22 cellular contexts compared by ENCODE assay signal in the genomic region with DNA sequence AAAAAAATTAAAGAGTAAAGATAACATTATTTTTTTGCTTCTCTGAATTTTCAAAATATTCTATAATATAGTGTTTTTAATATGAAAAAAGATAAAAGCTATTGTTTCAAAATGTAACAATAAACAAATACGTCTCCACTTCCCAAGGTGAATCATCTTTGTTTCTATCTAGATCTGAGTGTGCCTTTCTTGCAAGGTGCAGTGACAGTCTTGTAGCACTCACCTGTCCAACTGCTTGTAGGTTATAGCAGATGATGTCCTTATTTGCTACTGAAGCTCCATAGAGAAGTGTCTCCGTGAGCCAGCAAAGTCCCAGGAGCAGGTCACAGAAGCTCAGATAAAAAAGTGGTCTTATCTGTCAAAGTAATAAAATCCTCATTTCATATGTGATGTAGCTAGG. TPM values are rescaled to one million over a fixed set of nuclear protein-coding genes. Genes with fewer than 3 reads are reported as not detected.
DNase-seq lines count a peak whose midpoint lies in the region; ATAC-seq, FAIRE-seq and TF ChIP-seq lines count a peak whose summit lies in the region.
"Had no signal": no experiment of that assay in that cellular context is flagged by ENCODE, and none has a peak within 500 bp of the region (broad histone marks: within the 10 kb centered on the region; RNA-seq: fewer than 3 reads in every experiment).

No MANE protein-coding gene starts in this region.

- no TSS peak for BruUV-seq in GM12878 (replicated peaks; lab: Mats Ljungman, UMichigan)

- H3K4me1 ChIP-seq in Karpas-422 (ENCODE audit: low read length) (peaks cover 50% of the 10 kb centered on the region), GM12878 (ENCODE audit: control insufficient read depth, insufficient read depth, low read length) (peaks cover 32% of the 10 kb centered on the region), uterus (no peaks in the 10 kb centered on the region)
- H3K4me1 ChIP-seq: neural progenitor cell, sigmoid colon had no signal

- no peak for TF ChIP-seq RAD21 in GM12878 (IDR thresholded peaks at IDR 0.05; ENCODE audit: insufficient read depth, low read depth, low read length)

- peak overlapping the region; percentile 97 for H3K27ac ChIP-seq in Karpas-422 (ENCODE audit: low read length)
- no peak overlapping the region for H3K27ac ChIP-seq in GM12878 (ENCODE audit: control insufficient read depth, insufficient read depth)
- no peak overlapping the region for H3K27ac ChIP-seq in uterus
- H3K27ac ChIP-seq: coronary artery, neural progenitor cell, sigmoid colon had no signal

- intact Hi-C loops in GM12878 (cut with micrococcal nuclease; ENCODE audit: unreplicated experiment), result loop anchor here (5.0 kb wide), 1 partner anchor 44 kb away; no protein-coding TSS in a partner anchor
- intact Hi-C loops in uterus (cut with DNase I; ENCODE audit: low total_unique reads), result no loop called here

- FAIRE-seq in GM12878 (lab: Jason Lieb, UNC), result no peak
- FAIRE-seq: bronchial epithelial cell, GM12891, keratinocyte had no signal

- ATAC-seq in activated naive CD4-positive, alpha-beta T cell treated with anti-CD3 and anti-CD28 coated beads, Interleukin-2, amount 50 U/mL, for 72 hours, result peak; percentile 23 to 47
- ATAC-seq in GM12878, result no peak
- ATAC-seq in HG02852 (IDR thresholded peaks at IDR 0.05; ENCODE audit: unreplicated experiment), result no peak

- no peaks in the 10 kb centered on the region for H3K9me3 Mint-ChIP-seq in activated naive CD4-positive, alpha-beta T cell treated with anti-CD3 and anti-CD28 coated beads, Interleukin-2, amount 50 U/mL, for 72 hours
- H3K9me3 Mint-ChIP-seq: neural progenitor cell had no signal

- H3K36me3 Mint-ChIP-seq in activated naive CD4-positive, alpha-beta T cell treated with anti-CD3 and anti-CD28 coated beads, Interleukin-2, amount 50 U/mL, for 72 hours, result peaks cover 0 to 11% of the 10 kb centered on the region in 2 donors

- no peak overlapping the region for H3K9ac ChIP-seq in Karpas-422 (ENCODE audit: low read length)
- H3K9ac ChIP-seq in GM12878 (ENCODE audit: control insufficient read depth, insufficient read depth, low read length), result no peak overlapping the region
- H3K9ac ChIP-seq: neural progenitor cell had no signal

- H4K20me1 ChIP-seq in Karpas-422 (ENCODE audit: insufficient read depth, low read depth, low read length) (no peaks in the 10 kb centered on the region), GM12878 (ENCODE audit: control insufficient read depth, insufficient read depth) (no peaks in the 10 kb centered on the region)

- H3K9me2 ChIP-seq in Karpas-422 (replicated peaks; ENCODE audit: insufficient read depth, low read length), result no peaks in the 10 kb centered on the region

- H3K36me3 ChIP-seq in Karpas-422 (ENCODE audit: insufficient read depth, low read length) (no peaks in the 10 kb centered on the region; the same call in 1 of the 2 replicates), GM12878 (ENCODE audit: control insufficient read depth in 2 of 2, insufficient read depth in 2 of 2, low read length in 1 of 2) (no peaks in the 10 kb centered on the region), uterus (no peaks in the 10 kb centered on the region)
- H3K36me3 ChIP-seq: neural progenitor cell had no signal

- H3K4me2 ChIP-seq in Karpas-422 (ENCODE audit: low read depth, low read length, poor library complexity, severe bottlenecking) (no peak overlapping the region), GM12878 (ENCODE audit: control insufficient read depth, insufficient read depth) (peak overlapping the region; percentile 71)
- H3K4me2 ChIP-seq: neural progenitor cell had no signal

- TF ChIP-seq POLR2A in GM12878 (IDR thresholded peaks at IDR 0.05; ENCODE audit: low read depth, low read length), result no peak
- TF ChIP-seq POLR2A in uterus (IDR thresholded peaks at IDR 0.05), result no peak

- H3K27me3 ChIP-seq in Karpas-422 (ENCODE audit: low read length) (no peaks in the 10 kb centered on the region), GM12878 (replicated peaks in 1 of 2; ENCODE audit: control insufficient read depth in 2 of 2, insufficient read depth in 2 of 2, low read length in 1 of 2) (no peaks in the 10 kb centered on the region), uterus (no peaks in the 10 kb centered on the region)
- H3K27me3 ChIP-seq: neural progenitor cell, sigmoid colon had no signal

- H3K9me3 ChIP-seq in Karpas-422 (ENCODE audit: low read length) (no peaks in the 10 kb centered on the region), GM12878 (replicated peaks; ENCODE audit: control insufficient read depth, insufficient read depth, low read length) (no peaks in the 10 kb centered on the region), uterus (no peaks in the 10 kb centered on the region)
- H3K9me3 ChIP-seq: Caco-2, sigmoid colon had no signal

- POLR2A ChIA-PET in GM12878 (lab: Charles Lee), result interaction anchor here (0.7 to 2.1 kb wide), 3 partner anchors 12 to 27 kb away, joined by 3 to 6 read pairs (median 3); no protein-coding TSS in a partner anchor

- no peak for DNase-seq in activated naive CD4-positive, alpha-beta T cell treated with anti-CD3 and anti-CD28 coated beads, Interleukin-2, amount 50 U/mL, for 72 hours (ENCODE audit: low spot score in 2 of 2)
- no peak for DNase-seq in activated naive CD4-positive, alpha-beta T cell treated with anti-CD3 and anti-CD28 coated beads, Interleukin-2, amount 50 U/mL, for 16 hours
- no peak for DNase-seq in Karpas-422
- no peak for DNase-seq in GM12878 (ENCODE audit: low read depth, low spot score)
- no peak for DNase-seq in stimulated activated CD4-positive, alpha-beta T cell treated with anti-CD3 and anti-CD28 coated beads, Interleukin-1b, Interleukin-23, amount 100 ng/mL, for 48 hours
- no peak for DNase-seq in uterus
- DNase-seq: activated CD4-positive, alpha-beta T cell treated with anti-CD3 and anti-CD28 coated beads for 48 hours; amniotic stem cell; Caco-2; DND-41; Kasumi-1; NCI-H1694 treated with DMSO at 0.1 percent for 48 hours; NCI-H526 treated with DMSO at 0.1 percent for 48 hours; posterior cingulate gyrus; sigmoid colon; stimulated activated CD4-positive, alpha-beta T cell treated with anti-CD3 and anti-CD28 coated beads, Interleukin-15, amount 100 ng/mL, for 24 hours had no signal

- TF ChIP-seq CTCF in GM12878 (IDR thresholded peaks at IDR 0.05 in 2 of 3, conservative IDR thresholded peaks at IDR 0.05 in 1 of 3; ENCODE audit: control insufficient read depth in 2 of 3, extremely low read depth in 1 of 3, insufficient read depth in 1 of 3, low read depth in 3 of 3, low read length in 3 of 3) (no peak), uterus (IDR thresholded peaks at IDR 0.05) (no peak)

- H3K4me3 ChIP-seq in Karpas-422 (ENCODE audit: low read length) (no peak overlapping the region), GM12878 (no peak overlapping the region), uterus (no peak overlapping the region)
- H3K4me3 ChIP-seq: coronary artery, neural progenitor cell, sigmoid colon had no signal

- SMC1A ChIA-PET in GM12878 (lab: Charles Lee; ENCODE audit: uncharacterized antibody, unreplicated experiment), result interaction anchor here (0.7 to 4.9 kb wide), 7 partner anchors 10 to 292 kb away, joined by 3 to 51 read pairs (median 3); a partner anchor contains a TSS

- RAD21 ChIA-PET in GM12878 (lab: Charles Lee; ENCODE audit: unreplicated experiment), result interaction anchor here (1.5 to 5.6 kb wide), 3 partner anchors 16 to 46 kb away, joined by 4 to 50 read pairs (median 6); a partner anchor contains a TSS

- 35% methylated on average over 2 of the region's 2 CpGs for WGBS in GM12878 (ENCODE audit: insufficient coverage, insufficient replicate concordance, low lambda C conversion rate, missing lambda C conversion rate)

- H3K79me2 ChIP-seq in Karpas-422 (ENCODE audit: low read length), result peaks cover 8% of the 10 kb centered on the region
- no peaks in the 10 kb centered on the region for H3K79me2 ChIP-seq in GM12878 (ENCODE audit: control insufficient read depth, insufficient read depth, low read length)

- peak overlapping the region; percentile 8 to 84 for H3K27ac Mint-ChIP-seq in activated naive CD4-positive, alpha-beta T cell treated with anti-CD3 and anti-CD28 coated beads, Interleukin-2, amount 50 U/mL, for 72 hours
- H3K27ac Mint-ChIP-seq: neural progenitor cell had no signal

- no peak for TF ChIP-seq EP300 in GM12878 (IDR thresholded peaks at IDR 0.05; ENCODE audit: borderline replicate concordance in 1 of 2, control insufficient read depth in 1 of 2, low read depth in 2 of 2, low read length in 2 of 2)

- CTCF ChIA-PET in GM12878 (lab: Yijun Ruan, JAX), result interaction anchor here (0.5 to 3.2 kb wide), 4 partner anchors 15 to 396 kb away, joined by 3 to 18 read pairs (median 8); a partner anchor contains a TSS

- in situ Hi-C loops in GM12878 (cut with MboI), result no loop called here

- H2AFZ ChIP-seq in Karpas-422 (ENCODE audit: low read length) (peak overlapping the region; percentile 68; the same call in 1 of the 2 replicates), GM12878 (ENCODE audit: control insufficient read depth, low read depth, low read length) (no peak overlapping the region)
- H2AFZ ChIP-seq: neural progenitor cell had no signal

RNA-seq across cellular contexts. Expression of a gene that starts 21.4 kb away (rescaled TPM):
- 10 to 100 TPM; 16.9 to 18.5 TPM for total RNA-seq in activated naive CD4-positive, alpha-beta T cell treated with anti-CD3 and anti-CD28 coated beads, Interleukin-2, amount 50 U/mL, for 72 hours
- 19.6 and 56.6 TPM in 2 replicates for total RNA-seq in Karpas-422 (2014; rRNA removed; shearing (Covaris generic); ENCODE audit: low replicate concordance)
- total RNA-seq in GM12878 (2013; cell fraction: nucleolus; rRNA removed), result 33.3 and 36.8 TPM in 2 replicates
- 6.0 and 7.2 TPM in 2 replicates for total RNA-seq in GM12878 (2014; rRNA removed)
- total RNA-seq in GM12878 (2014; rRNA removed; fragmentation: Illumina TruSeq; extraction: Trizol), result 8.9 and 9.2 TPM in 2 replicates
- 5.5 and 6.0 TPM in 2 replicates for total RNA-seq in GM12878 (2021)
- polyA plus RNA-seq in GM12878 (2011; ENCODE audit: low read depth), result 5.5 TPM
- 25.7 and 31.0 TPM in 2 replicates for polyA plus RNA-seq in GM12878 (2011; rRNA removed)
- 24.2 and 25.7 TPM in 2 replicates for polyA plus RNA-seq in GM12878 (2011; cell fraction: cytosol; rRNA removed)
- polyA plus RNA-seq in GM12878 (2011; cell fraction: nucleus; rRNA removed), result 13.8 and 16.2 TPM in 2 replicates
- 6.6 and 7.2 TPM in 2 replicates for polyA plus RNA-seq in GM12878 (2012)
- 7.6 and 7.8 TPM in 2 replicates for polyA plus RNA-seq in GM12878 (2014; fragmentation: Illumina TruSeq; extraction: Trizol)
- 10 to 100 TPM in 1 of 2 experiments, 1 to 10 TPM in 1; 7.9 to 13.5 TPM for polyA plus RNA-seq in GM12878 (2014; fragmentation: Nextera tagmentation; extraction: Ambion mirVana)
- polyA plus RNA-seq in GM12878 (2014; rRNA removed), result 7.7 and 8.0 TPM in 2 replicates
- 10 to 100 TPM; 10.9 to 13.0 TPM for polyA plus RNA-seq in GM12878 (2016; fragmentation: Nextera tagmentation; extraction: Ambion mirVana)
- polyA minus RNA-seq in GM12878 (2011; rRNA and poly(A)+ RNA removed), result 17.7 and 21.4 TPM in 2 replicates
- 6.1 and 9.0 TPM in 2 replicates for polyA minus RNA-seq in GM12878 (2011; cell fraction: cytosol; rRNA and poly(A)+ RNA removed)
- polyA minus RNA-seq in GM12878 (2011; cell fraction: nucleus; rRNA and poly(A)+ RNA removed), result 15.1 and 30.0 TPM in 2 replicates
- 10 to 100 TPM in 2 of 4 donors, 1 to 10 TPM in 2; 1.2 to 21.7 (median 11.5) TPM for total RNA-seq in uterus

RNA-seq across cellular contexts. Expression of a gene that starts 21.7 kb away (rescaled TPM):
- total RNA-seq in activated naive CD4-positive, alpha-beta T cell treated with anti-CD3 and anti-CD28 coated beads, Interleukin-2, amount 50 U/mL, for 72 hours, result 10 to 100 TPM; 78.9 to 95.1 TPM
- 63.2 and 134 TPM in 2 replicates for total RNA-seq in Karpas-422 (2014; rRNA removed; shearing (Covaris generic); ENCODE audit: low replicate concordance)
- total RNA-seq in GM12878 (2013; cell fraction: nucleolus; rRNA removed), result 40.7 and 48.7 TPM in 2 replicates
- total RNA-seq in GM12878 (2014; rRNA removed), result 43.9 and 46.7 TPM in 2 replicates
- 127 and 141 TPM in 2 replicates for total RNA-seq in GM12878 (2014; rRNA removed; fragmentation: Illumina TruSeq; extraction: Trizol)
- 97.8 and 102 TPM in 2 replicates for total RNA-seq in GM12878 (2021)
- polyA plus RNA-seq in GM12878 (2011; ENCODE audit: low read depth), result 75.1 TPM
- 146 and 157 TPM in 2 replicates for polyA plus RNA-seq in GM12878 (2011; rRNA removed)
- 88.1 and 112 TPM in 2 replicates for polyA plus RNA-seq in GM12878 (2011; cell fraction: cytosol; rRNA removed)
- 49.8 and 50.8 TPM in 2 replicates for polyA plus RNA-seq in GM12878 (2011; cell fraction: nucleus; rRNA removed)
- polyA plus RNA-seq in GM12878 (2012), result 106 and 152 TPM in 2 replicates
- 59.9 and 106 TPM in 2 replicates for polyA plus RNA-seq in GM12878 (2014; fragmentation: Illumina TruSeq; extraction: Trizol)
- polyA plus RNA-seq in GM12878 (2014; fragmentation: Nextera tagmentation; extraction: Ambion mirVana), result 100 to 1,000 TPM in 1 of 2 experiments, 10 to 100 TPM in 1; 47.1 to 119 TPM
- 115 and 127 TPM in 2 replicates for polyA plus RNA-seq in GM12878 (2014; rRNA removed)
- polyA plus RNA-seq in GM12878 (2016; fragmentation: Nextera tagmentation; extraction: Ambion mirVana), result 100 to 1,000 TPM; 103 to 107 TPM
- polyA minus RNA-seq in GM12878 (2011; rRNA and poly(A)+ RNA removed), result 41.3 and 60.9 TPM in 2 replicates
- 22.9 and 26.9 TPM in 2 replicates for polyA minus RNA-seq in GM12878 (2011; cell fraction: cytosol; rRNA and poly(A)+ RNA removed)
- polyA minus RNA-seq in GM12878 (2011; cell fraction: nucleus; rRNA and poly(A)+ RNA removed), result 13.1 and 18.3 TPM in 2 replicates
- 10 to 100 TPM; 37.4 to 46.8 (median 42.1) TPM for total RNA-seq in uterus

Comparison
In these comparisons a context has a peak if more than half of its experiments do, and no peak if none do; other contexts are left out.
1. ATAC-seq: peak in activated naive CD4-positive, alpha-beta T cell treated with anti-CD3 and anti-CD28 coated beads, Interleukin-2, amount 50 U/mL, for 72 hours (2 of 2); none in GM12878 (single experiment) and HG02852 (single experiment).